Comparison of ENCODE assay signal across 10 cellular contexts in genomic region chr10:46268076-46268881, GRCh38. TPM values are rescaled to one million over a fixed set of nuclear protein-coding genes. Genes with fewer than 3 reads are reported as not detected.
A peak's percentile ranks its signal among the peaks of the same experiment; 100 is the strongest.
DNase-seq lines count a peak whose midpoint lies in the region; ATAC-seq and TF ChIP-seq lines count a peak whose summit lies in the region.
"Had no signal": no experiment of that assay in that cellular context is flagged by ENCODE, and none has a peak within 500 bp of the region (broad histone marks: within the 10 kb centered on the region; RNA-seq: fewer than 3 reads in every experiment).

No MANE protein-coding gene starts in this region.

- H2AK5ac ChIP-seq in IMR-90 (ENCODE audit: low read depth, low read length): no peak overlapping the region; the same call in 1 of the 2 replicates

- H2BK120ac ChIP-seq in IMR-90 (ENCODE audit: low read depth, low read length): no peak overlapping the region

- WGBS in IMR-90 (ENCODE audit: extremely low coverage in 2 of 2, insufficient read length in 1 of 2), 2 experiments: 88% methylated on average over 3 of the region's 10 CpGs; no CpG with 5 or more reads in 1 of the 2 experiments

- dilution Hi-C loops in IMR-90 (cut with HindIII; ENCODE audit: low sequenced_read_pairs, unreplicated experiment): no loop called here

- H3K4me2 ChIP-seq in IMR-90 (ENCODE audit: low read depth, low read length): no peak overlapping the region

- no peak overlapping the region for H4K8ac ChIP-seq in IMR-90 (ENCODE audit: low read depth in 2 of 2, low read length in 2 of 2)

- H3K4me1 ChIP-seq in IMR-90 (ENCODE audit: control insufficient read depth, insufficient read depth, low read length): no peaks in the 10 kb centered on the region
- H3K4me1 ChIP-seq: right lobe of liver had no signal

- H3K9me3 ChIP-seq in IMR-90 (ENCODE audit: control insufficient read depth, insufficient read depth, low read length): no peaks in the 10 kb centered on the region
- H3K9me3 ChIP-seq: right lobe of liver had no signal

- peak overlapping the region; percentile 50 for H2BK5ac ChIP-seq in IMR-90 (ENCODE audit: low read depth, low read length, poor library complexity, severe bottlenecking)

- POLR2A ChIA-PET in IMR-90 (lab: Charles Lee; ENCODE audit: unreplicated experiment): no interaction called here

- in situ Hi-C loops in IMR-90 (cut with MboI; ENCODE audit: low sequenced_read_pairs): no loop called here

- H4K20me1 ChIP-seq in IMR-90 (ENCODE audit: insufficient read depth, low read length): no peaks in the 10 kb centered on the region

- no peak overlapping the region for H3K18ac ChIP-seq in IMR-90 (ENCODE audit: low read depth, low read length)

- H2AFZ ChIP-seq in IMR-90 (replicated peaks; ENCODE audit: low read length, poor library complexity): peak overlapping the region; percentile 32

- no peak overlapping the region for H3K4me3 ChIP-seq in IMR-90 (ENCODE audit: insufficient read depth, low read depth, low read length)
- H3K4me3 ChIP-seq: right lobe of liver had no signal

- TF ChIP-seq RAD21 in IMR-90 (IDR thresholded peaks at IDR 0.05; ENCODE audit: low read length): no peak

- H3K9me1 ChIP-seq in IMR-90 (ENCODE audit: insufficient read depth, low read length): peaks cover 8% of the 10 kb centered on the region; the same call in 1 of the 2 replicates

- TF ChIP-seq CTCF in IMR-90 (conservative IDR thresholded peaks at IDR 0.05; ENCODE audit: low read depth, low read length): no peak

- H3K56ac ChIP-seq in IMR-90 (ENCODE audit: extremely low read depth, insufficient read depth, low read length): no peak overlapping the region

- DNase-seq in IMR-90 (no peak), COLO668 (lab: John Stamatoyannopoulos, UW; ENCODE audit: unreplicated experiment) (no peak), RKO (ENCODE audit: low spot score) (no peak), NCI-H1048 (lab: John Stamatoyannopoulos, UW) (no peak), pons (ENCODE audit: low spot score) (no peak)
- peak; percentile 84 for DNase-seq in activated effector memory CD4-positive, alpha-beta T cell treated with anti-CD3 and anti-CD28 coated beads, Interleukin-2, amount 50 U/mL, for 16 hours
- peak; percentile 18 to 35 for DNase-seq in stimulated activated CD8-positive, alpha-beta memory T cell treated with anti-CD3 and anti-CD28 coated beads, Interleukin-4, amount 100 ng/mL, for 4 hours (ENCODE audit: low read depth in 2 of 2, low spot score in 1 of 2)
- DNase-seq: SW 1271 had no signal

- intact Hi-C loops in IMR-90 (cut with micrococcal nuclease): no loop called here

- H3K9ac ChIP-seq in IMR-90 (ENCODE audit: low read depth, low read length): no peak overlapping the region

- no peak overlapping the region for H4K5ac ChIP-seq in IMR-90 (ENCODE audit: low read depth, low read length)

- H2BK20ac ChIP-seq in IMR-90 (ENCODE audit: low read depth, low read length): no peak overlapping the region

- ATAC-seq in GM19438 (IDR thresholded peaks at IDR 0.05; ENCODE audit: low read depth, unreplicated experiment): peak; percentile 58
- ATAC-seq in IMR-90 (ENCODE audit: low read depth): no peak

- H3K4ac ChIP-seq in IMR-90 (ENCODE audit: low read depth, low read length): no peak overlapping the region

- H2BK15ac ChIP-seq in IMR-90 (ENCODE audit: low read depth, low read length): no peak overlapping the region

- no peak overlapping the region for H3K14ac ChIP-seq in IMR-90 (replicated peaks; ENCODE audit: low read depth, low read length)

- H3K27me3 ChIP-seq in IMR-90 (ENCODE audit: control insufficient read depth, insufficient read depth, low read length): peaks cover 3% of the 10 kb centered on the region; the same call in 1 of the 2 replicates
- H3K27me3 ChIP-seq: right lobe of liver had no signal

- H3K36me3 ChIP-seq in IMR-90 (ENCODE audit: control insufficient read depth, insufficient read depth, low read length): no peaks in the 10 kb centered on the region
- H3K36me3 ChIP-seq: right lobe of liver had no signal

- CTCF ChIA-PET in IMR-90 (lab: Yijun Ruan, JAX): no interaction called here

- no peaks in the 10 kb centered on the region for H3K79me1 ChIP-seq in IMR-90 (ENCODE audit: low read depth in 1 of 2, low read length in 2 of 2)

- no peak overlapping the region for H4K91ac ChIP-seq in IMR-90 (ENCODE audit: insufficient read depth, low read depth, low read length)

- no peak for TF ChIP-seq POLR2A in IMR-90 (IDR thresholded peaks at IDR 0.05; ENCODE audit: low read depth, low read length)

- H3K27ac ChIP-seq in IMR-90 (ENCODE audit: insufficient read depth, low read length): no peak overlapping the region
- H3K27ac ChIP-seq: right lobe of liver had no signal

- H3K23ac ChIP-seq in IMR-90 (ENCODE audit: low read depth, low read length): no peak overlapping the region

- no TSS peak for BruUV-seq in IMR-90 (replicated peaks; lab: Mats Ljungman, UMichigan)

- no peak overlapping the region for H2AK9ac ChIP-seq in IMR-90 (replicated peaks; ENCODE audit: low read depth, low read length, poor library complexity)

TF ChIP-seq in IMR-90, 13 proteins besides CTCF, POLR2A, EP300 and RAD21:
- TF ChIP-seq MAZ (IDR thresholded peaks at IDR 0.05; ENCODE audit: borderline replicate concordance, low read depth, low read length): no peak
- TF ChIP-seq BHLHE40 (IDR thresholded peaks at IDR 0.05; ENCODE audit: low read depth, low read length): no peak
- no peak for TF ChIP-seq SMC3 (IDR thresholded peaks at IDR 0.05; ENCODE audit: low read depth, low read length)

RNA-seq across cellular contexts. Expression of gene ANTXRL, which starts 18.5 kb away (rescaled TPM):
- not detected in 2 replicates for total RNA-seq in IMR-90 (2012; rRNA removed)
- not detected in 2 replicates for polyA plus RNA-seq in IMR-90 (2012; rRNA removed)
- polyA plus RNA-seq in IMR-90 (2012; cell fraction: cytosol; rRNA removed): not detected in 2 replicates
- polyA plus RNA-seq in IMR-90 (2012; cell fraction: nucleus; rRNA removed; ENCODE audit: low replicate concordance): 0.03 TPM in 1 of 2 replicates, not detected in the other
- total RNA-seq: right lobe of liver had no signal

Comparison
In these comparisons a context has a peak if more than half of its experiments do, and no peak if none do; other contexts are left out.
1. DNase-seq: peak in activated effector memory CD4-positive, alpha-beta T cell treated with anti-CD3 and anti-CD28 coated beads, Interleukin-2, amount 50 U/mL, for 16 hours (single experiment) and stimulated activated CD8-positive, alpha-beta memory T cell treated with anti-CD3 and anti-CD28 coated beads, Interleukin-4, amount 100 ng/mL, for 4 hours (2 of 2); none in IMR-90 (single experiment), COLO668 (single experiment), RKO (single experiment), NCI-H1048 (single experiment) and pons (single experiment).